In the genomic region with DNA sequence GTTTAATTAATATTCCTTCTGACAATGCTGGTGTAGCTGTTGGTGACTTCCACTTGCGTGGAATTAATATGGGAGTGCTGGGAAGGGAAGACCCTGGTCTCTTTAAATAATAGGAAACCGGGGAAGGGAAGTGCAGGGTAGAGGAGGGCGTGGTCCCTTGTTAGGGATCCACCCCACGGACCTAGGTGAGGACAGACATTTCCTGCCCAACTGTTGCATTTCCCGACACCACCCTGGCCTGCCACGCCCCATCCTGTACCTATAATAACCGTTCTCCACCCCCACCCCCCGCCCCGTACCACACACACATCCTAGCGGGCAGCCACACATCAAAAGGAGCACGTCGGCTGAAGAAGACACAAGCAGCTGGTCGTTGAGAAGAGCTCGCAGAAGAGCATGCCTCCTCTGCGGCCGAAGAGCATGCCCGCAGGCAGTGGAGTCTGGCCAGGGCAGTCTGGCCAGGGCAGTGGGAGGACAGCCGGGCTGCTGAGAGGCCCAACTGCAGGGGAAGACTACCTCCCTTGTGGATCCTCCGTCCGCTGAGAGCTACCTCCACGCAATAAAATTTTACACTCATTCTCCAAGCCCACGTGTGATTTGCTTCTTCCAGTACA, we compare ENCODE assay signal across 30 cellular contexts. TPM values are rescaled to one million over a fixed set of nuclear protein-coding genes. Genes with fewer than 3 reads are reported as not detected.
DNase-seq lines count a peak whose midpoint lies in the region; ATAC-seq and TF ChIP-seq lines count a peak whose summit lies in the region.
"Had no signal": no experiment of that assay in that cellular context is flagged by ENCODE, and none has a peak within 500 bp of the region (broad histone marks: within the 10 kb centered on the region; RNA-seq: fewer than 3 reads in every experiment).

No MANE protein-coding gene starts in this region.

- H3K4me1 ChIP-seq in heart left ventricle (peaks cover 0 to 11% (median 0%) of the 10 kb centered on the region in 12 donors), right cardiac atrium (ENCODE audit: control insufficient read depth, insufficient read depth, low read length) (no peaks in the 10 kb centered on the region), OCI-LY3 (ENCODE audit: low read length) (peaks cover 24% of the 10 kb centered on the region), skeletal muscle satellite cell (ENCODE audit: control insufficient read depth, insufficient read depth, low read length) (peaks cover 55% of the 10 kb centered on the region)
- H3K4me1 ChIP-seq: colonic mucosa, right atrium auricular region, thyroid gland had no signal

- H3K36me3 ChIP-seq in heart left ventricle (no peaks in the 10 kb centered on the region), OCI-LY3 (replicated peaks; ENCODE audit: low read depth, low read length) (no peaks in the 10 kb centered on the region), brain microvascular endothelial cell (replicated peaks) (no peaks in the 10 kb centered on the region), skeletal muscle satellite cell (ENCODE audit: insufficient read depth, low read length) (no peaks in the 10 kb centered on the region)
- H3K36me3 ChIP-seq: cardiac muscle cell, colonic mucosa, left lung, neural progenitor cell, right atrium auricular region, spleen, stomach, thyroid gland had no signal

- no peak for TF ChIP-seq CTCF in heart left ventricle (IDR thresholded peaks at IDR 0.05)
- no peak for TF ChIP-seq CTCF in OCI-LY3 (IDR thresholded peaks at IDR 0.05; ENCODE audit: low read depth, low read length)
- TF ChIP-seq CTCF in brain microvascular endothelial cell (IDR thresholded peaks at IDR 0.05; ENCODE audit: low read depth, low read length, missing control alignments): no peak

- ATAC-seq in heart left ventricle: peak in 3 of 4 donors; percentile 50 to 61 (median 50)
- ATAC-seq in right cardiac atrium: no peak
- ATAC-seq in GM21737 (IDR thresholded peaks at IDR 0.05; ENCODE audit: unreplicated experiment): no peak
- ATAC-seq: left lung had no signal

- intact Hi-C loops in heart left ventricle (cut with DNase I): loop anchor here in 1 of 10 donors (10.0 kb wide), 1 partner anchor 64 kb away; no protein-coding TSS in a partner anchor
- intact Hi-C loops in right cardiac atrium (cut with DNase I): no loop called here

- H3K27ac ChIP-seq in heart left ventricle: peak overlapping the region in 2 of 12 donors; percentile 33 to 39
- H3K27ac ChIP-seq in right cardiac atrium (ENCODE audit: low read length): no peak overlapping the region
- no peak overlapping the region for H3K27ac ChIP-seq in OCI-LY3 (ENCODE audit: low read length)
- peak overlapping the region; percentile 40 for H3K27ac ChIP-seq in brain microvascular endothelial cell
- H3K27ac ChIP-seq: cardiac muscle cell, colonic mucosa, left lung, neural progenitor cell, right atrium auricular region, spleen, stomach, thyroid gland, VCaP had no signal

- peak overlapping the region; percentile 25; the same call in 1 of the 2 replicates for H3K9ac ChIP-seq in OCI-LY3 (ENCODE audit: low read length)
- no peak overlapping the region for H3K9ac ChIP-seq in skeletal muscle satellite cell (ENCODE audit: low read depth, low read length)
- H3K9ac ChIP-seq: neural progenitor cell had no signal

- H3K4me2 ChIP-seq in OCI-LY3 (ENCODE audit: low read length) (peak overlapping the region; percentile 73), skeletal muscle satellite cell (ENCODE audit: low read length) (peak overlapping the region; percentile 45)
- H3K4me2 ChIP-seq: neural progenitor cell had no signal

- no peaks in the 10 kb centered on the region for H3K27me3 ChIP-seq in heart left ventricle
- H3K27me3 ChIP-seq in right cardiac atrium (ENCODE audit: control insufficient read depth, insufficient read depth): no peaks in the 10 kb centered on the region
- H3K27me3 ChIP-seq in OCI-LY3 (ENCODE audit: low read depth, low read length): no peaks in the 10 kb centered on the region
- no peaks in the 10 kb centered on the region for H3K27me3 ChIP-seq in brain microvascular endothelial cell (replicated peaks)
- H3K27me3 ChIP-seq in skeletal muscle satellite cell (ENCODE audit: control insufficient read depth, insufficient read depth, low read length): no peaks in the 10 kb centered on the region
- H3K27me3 ChIP-seq: cardiac muscle cell, colonic mucosa, left lung, neural progenitor cell, right atrium auricular region, stomach, thyroid gland had no signal

- 68 to 83% (median 74%) methylated on average over 19 to 22 of the region's 22 CpGs for WGBS in heart left ventricle, 4 donors
- WGBS in right cardiac atrium: 79% methylated on average over 22 of the region's 22 CpGs

- peak overlapping the region; percentile 72 for H2AFZ ChIP-seq in OCI-LY3 (ENCODE audit: low read depth, low read length)
- H2AFZ ChIP-seq: neural progenitor cell had no signal

- H3K79me2 ChIP-seq in OCI-LY3 (ENCODE audit: low read length): no peaks in the 10 kb centered on the region

- in situ Hi-C loops in brain microvascular endothelial cell (cut with HindIII; ENCODE audit: low pct_ligation_motif_present, low sequenced_read_pairs): no loop called here

- H3K9me3 ChIP-seq in heart left ventricle (no peaks in the 10 kb centered on the region), right cardiac atrium (ENCODE audit: control insufficient read depth, low read length) (no peaks in the 10 kb centered on the region), OCI-LY3 (ENCODE audit: insufficient read depth, low read length) (no peaks in the 10 kb centered on the region), skeletal muscle satellite cell (replicated peaks; ENCODE audit: low read length) (no peaks in the 10 kb centered on the region)
- H3K9me3 ChIP-seq: colonic mucosa, left lung, right atrium auricular region, spleen, stomach, thyroid gland had no signal

- DNase-seq in heart left ventricle (peak in 2 of 5 donors; percentile 35 to 52), right cardiac atrium (no peak), brain microvascular endothelial cell (no peak), NCI-H2171 (lab: John Stamatoyannopoulos, UW) (no peak), EL (no peak)
- DNase-seq: activated effector memory CD4-positive, alpha-beta T cell treated with Interleukin-2 at 50 U/mL for 16 hours; anterior cingulate cortex; CD4-positive, alpha-beta T cell; colonic mucosa; effector CD4-positive, alpha-beta T cell; KG1; left lung; MM.1S; NCI-H1105 treated with DMSO at 0.1 percent for 48 hours; NCI-H1930; NCI-H526 treated with DMSO at 0.1 percent for 48 hours; spleen; stomach; T-helper 9 cell; thyroid gland had no signal

- H3K4me3 ChIP-seq in heart left ventricle (no peak overlapping the region), right cardiac atrium (ENCODE audit: low read length) (no peak overlapping the region), OCI-LY3 (ENCODE audit: low read length) (peak overlapping the region; percentile 47), brain microvascular endothelial cell (ENCODE audit: low read depth, low read length) (no peak overlapping the region), skeletal muscle satellite cell (ENCODE audit: low read length) (no peak overlapping the region)
- H3K4me3 ChIP-seq: cardiac muscle cell, colonic mucosa, left lung, neural progenitor cell, right atrium auricular region, spleen, stomach, thyroid gland had no signal

- H4K20me1 ChIP-seq in OCI-LY3 (ENCODE audit: insufficient read depth, low read length): no peaks in the 10 kb centered on the region

- no peak for TF ChIP-seq POLR2A in heart left ventricle (IDR thresholded peaks at IDR 0.05)

RNA-seq across cellular contexts. Expression of a gene that starts 36.8 kb away (rescaled TPM):
- total RNA-seq in heart left ventricle: 10 to 100 TPM in 8 of 9 donors, 1 to 10 TPM in 1; 8.8 to 25.0 (median 12.5) TPM
- polyA plus RNA-seq in heart left ventricle: 1 to 10 TPM; 8.2 to 9.6 TPM
- 10 to 100 TPM; 10.3 to 19.0 (median 11.5) TPM for total RNA-seq in right cardiac atrium
- 10.5 TPM for polyA plus RNA-seq in right cardiac atrium
- 86.3 and 96.6 TPM in 2 replicates for total RNA-seq in skeletal muscle satellite cell (2012; rRNA removed)

RNA-seq across cellular contexts. Expression of a gene that starts 52.9 kb away (rescaled TPM):
- total RNA-seq in heart left ventricle (not detected), right cardiac atrium (not detected)
- polyA plus RNA-seq in heart left ventricle (not detected), right cardiac atrium (not detected)
- not detected in 2 replicates for total RNA-seq in skeletal muscle satellite cell (2012; rRNA removed)
- total RNA-seq: A673; cardiac muscle cell; CD4-positive, alpha-beta T cell; colonic mucosa; Daoy; left lung; myocyte; right atrium auricular region; spleen; stomach; thyroid gland had no signal
- polyA plus RNA-seq: cardiac muscle cell, spleen, stomach had no signal

Comparison
In these comparisons a context has a peak if more than half of its experiments do, and no peak if none do; other contexts are left out.
1. ATAC-seq: peak in heart left ventricle (3 of 4); none in right cardiac atrium (0 of 2) and GM21737 (single experiment).